Comparison of ENCODE assay signal across 25 cellular contexts in the genomic region with DNA sequence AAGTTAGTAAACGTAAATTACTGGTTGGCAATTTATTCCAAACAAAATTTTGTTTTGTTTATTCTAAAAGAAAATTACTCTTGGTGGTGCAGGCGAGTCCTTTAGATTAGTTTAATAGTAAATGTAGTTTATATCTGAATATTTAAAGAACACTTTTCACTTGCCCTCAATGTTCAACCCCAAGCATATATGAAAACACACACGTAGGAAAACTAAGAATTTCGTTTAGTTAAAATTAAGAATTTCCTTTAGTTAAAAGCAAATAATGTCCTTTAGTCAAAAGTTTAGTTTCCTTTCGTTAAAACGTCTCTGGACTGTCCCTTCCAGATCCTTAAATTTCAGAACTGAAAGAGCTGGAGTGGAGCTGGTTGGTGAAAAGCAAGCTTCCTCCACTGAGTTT. TPM values are rescaled to one million over a fixed set of nuclear protein-coding genes. Genes with fewer than 3 reads are reported as not detected.
DNase-seq lines count a peak whose midpoint lies in the region; ATAC-seq lines count a peak whose summit lies in the region.
"Had no signal": no experiment of that assay in that cellular context is flagged by ENCODE, and none has a peak within 500 bp of the region (broad histone marks: within the 10 kb centered on the region; RNA-seq: fewer than 3 reads in every experiment).

No MANE protein-coding gene starts in this region.

- no peak for ATAC-seq in stimulated activated naive CD8-positive, alpha-beta T cell treated with anti-CD3 and anti-CD28 coated beads, Interleukin-15, Interleukin-2, amounts not matched to agents 100 U/mL and 50 U/mL, for 24 hours
- no peak for ATAC-seq in activated naive CD8-positive, alpha-beta T cell treated with anti-CD3 and anti-CD28 coated beads, Interleukin-2, amount 10 ng/mL, durations not matched to agents 7 days and 5 days (ENCODE audit: low read depth)
- no peak for ATAC-seq in GM21723 (IDR thresholded peaks at IDR 0.05; ENCODE audit: unreplicated experiment)
- ATAC-seq: HepG2, Panc1 had no signal

- peaks cover 84% of the 10 kb centered on the region for H3K4me1 Mint-ChIP-seq in T-helper 2 cell treated with Interferon-gamma antibody and Interleukin-4, amounts not matched to agents 5 μg/mL and 100 μg/mL, for 36 hours (ENCODE audit: low read depth)
- peaks cover 91% of the 10 kb centered on the region for H3K4me1 Mint-ChIP-seq in stimulated activated naive CD8-positive, alpha-beta T cell treated with anti-CD3 and anti-CD28 coated beads, Interleukin-15, Interleukin-2, amounts not matched to agents 100 ng/mL and 50 ng/mL, for 24 hours (ENCODE audit: low read depth)
- peaks cover 79% of the 10 kb centered on the region for H3K4me1 Mint-ChIP-seq in activated naive CD8-positive, alpha-beta T cell treated with anti-CD3 and anti-CD28 coated beads, Interleukin-2, amount 10 ng/mL, durations not matched to agents 7 days and 5 days

- H3K4me3 Mint-ChIP-seq in T-helper 2 cell treated with Interferon-gamma antibody and Interleukin-4, amounts not matched to agents 5 μg/mL and 100 μg/mL, for 36 hours: peak overlapping the region; percentile 38
- H3K4me3 Mint-ChIP-seq in stimulated activated naive CD8-positive, alpha-beta T cell treated with anti-CD3 and anti-CD28 coated beads, Interleukin-15, Interleukin-2, amounts not matched to agents 100 ng/mL and 50 ng/mL, for 24 hours: no peak overlapping the region
- peak overlapping the region; percentile 57 for H3K4me3 Mint-ChIP-seq in activated naive CD8-positive, alpha-beta T cell treated with anti-CD3 and anti-CD28 coated beads, Interleukin-2, amount 10 ng/mL, durations not matched to agents 7 days and 5 days
- H3K4me3 Mint-ChIP-seq: neural crest cell, type B pancreatic cell had no signal

- POLR2A ChIA-PET in activated naive CD8-positive, alpha-beta T cell treated with anti-CD3 and anti-CD28 coated beads, Interleukin-2, amount 10 ng/mL, durations not matched to agents 7 days and 5 days (lab: Charles Lee): interaction anchor here (2.3 to 16.9 kb wide), 2 partner anchors 17 to 24 kb away, joined by 7 to 299 read pairs; a partner anchor contains a TSS

- H3K9me3 Mint-ChIP-seq in T-helper 2 cell treated with Interferon-gamma antibody and Interleukin-4, amounts not matched to agents 5 μg/mL and 100 μg/mL, for 36 hours: peaks cover 4% of the 10 kb centered on the region
- peaks cover 4% of the 10 kb centered on the region for H3K9me3 Mint-ChIP-seq in stimulated activated naive CD8-positive, alpha-beta T cell treated with anti-CD3 and anti-CD28 coated beads, Interleukin-15, Interleukin-2, amounts not matched to agents 100 ng/mL and 50 ng/mL, for 24 hours
- peaks cover 1% of the 10 kb centered on the region for H3K9me3 Mint-ChIP-seq in activated naive CD8-positive, alpha-beta T cell treated with anti-CD3 and anti-CD28 coated beads, Interleukin-2, amount 10 ng/mL, durations not matched to agents 7 days and 5 days
- H3K9me3 Mint-ChIP-seq: type B pancreatic cell had no signal

- peak overlapping the region; percentile 87 for H3K27ac Mint-ChIP-seq in T-helper 2 cell treated with Interferon-gamma antibody and Interleukin-4, amounts not matched to agents 5 μg/mL and 100 μg/mL, for 36 hours
- peak overlapping the region; percentile 100 for H3K27ac Mint-ChIP-seq in stimulated activated naive CD8-positive, alpha-beta T cell treated with anti-CD3 and anti-CD28 coated beads, Interleukin-15, Interleukin-2, amounts not matched to agents 100 ng/mL and 50 ng/mL, for 24 hours
- peak overlapping the region; percentile 82 for H3K27ac Mint-ChIP-seq in activated naive CD8-positive, alpha-beta T cell treated with anti-CD3 and anti-CD28 coated beads, Interleukin-2, amount 10 ng/mL, durations not matched to agents 7 days and 5 days
- H3K27ac Mint-ChIP-seq: type B pancreatic cell had no signal

- DNase-seq in T-helper 2 cell treated with Interferon-gamma antibody and Interleukin-4, amounts not matched to agents 5 μg/mL and 100 μg/mL, for 36 hours (ENCODE audit: low spot score): no peak
- DNase-seq in T-helper 2 cell (no peak), NCI-H1105 treated with DMSO at 0.1 percent for 48 hours (lab: John Stamatoyannopoulos, UW) (no peak), NCI-H2081 (lab: John Stamatoyannopoulos, UW) (no peak)
- no peak for DNase-seq in stimulated activated naive CD8-positive, alpha-beta T cell treated with anti-CD3 and anti-CD28 coated beads, Interleukin-15, Interleukin-2, amounts not matched to agents 100 U/mL and 50 U/mL, for 24 hours
- no peak for DNase-seq in activated naive CD8-positive, alpha-beta T cell treated with anti-CD3 and anti-CD28 coated beads, Interleukin-2, amount 10 ng/mL, durations not matched to agents 7 days and 5 days
- DNase-seq: 8988T; DMS79 treated with DMSO at 0.1 percent for 48 hours; effector CD8-positive, alpha-beta T cell; GF-D8; Karpas-422; mammary epithelial cell; NCI-H1436; NCI-H748 treated with DMSO at 0.1 percent for 48 hours; ovary; Right ventricle myocardium superior; stimulated activated CD4-positive, alpha-beta T cell treated with anti-CD3 and anti-CD28 coated beads, Interleukin-15, amount 100 ng/mL, for 24 hours; stimulated activated CD4-positive, alpha-beta T cell treated with anti-CD3 and anti-CD28 coated beads, Interleukin-4, amount 100 ng/mL, for 4 hours; WERI-Rb-1 had no signal

- H3K27me3 Mint-ChIP-seq in T-helper 2 cell treated with Interferon-gamma antibody and Interleukin-4, amounts not matched to agents 5 μg/mL and 100 μg/mL, for 36 hours (ENCODE audit: low read depth): no peaks in the 10 kb centered on the region
- H3K27me3 Mint-ChIP-seq in stimulated activated naive CD8-positive, alpha-beta T cell treated with anti-CD3 and anti-CD28 coated beads, Interleukin-15, Interleukin-2, amounts not matched to agents 100 ng/mL and 50 ng/mL, for 24 hours: no peaks in the 10 kb centered on the region
- H3K27me3 Mint-ChIP-seq in activated naive CD8-positive, alpha-beta T cell treated with anti-CD3 and anti-CD28 coated beads, Interleukin-2, amount 10 ng/mL, durations not matched to agents 7 days and 5 days: no peaks in the 10 kb centered on the region

- peaks cover 16% of the 10 kb centered on the region for H3K36me3 Mint-ChIP-seq in T-helper 2 cell treated with Interferon-gamma antibody and Interleukin-4, amounts not matched to agents 5 μg/mL and 100 μg/mL, for 36 hours (ENCODE audit: low read depth)
- peaks cover 28% of the 10 kb centered on the region for H3K36me3 Mint-ChIP-seq in stimulated activated naive CD8-positive, alpha-beta T cell treated with anti-CD3 and anti-CD28 coated beads, Interleukin-15, Interleukin-2, amounts not matched to agents 100 ng/mL and 50 ng/mL, for 24 hours (ENCODE audit: low read depth)
- H3K36me3 Mint-ChIP-seq in activated naive CD8-positive, alpha-beta T cell treated with anti-CD3 and anti-CD28 coated beads, Interleukin-2, amount 10 ng/mL, durations not matched to agents 7 days and 5 days: peaks cover 13% of the 10 kb centered on the region
- H3K36me3 Mint-ChIP-seq: type B pancreatic cell had no signal

RNA-seq across cellular contexts. Expression of a gene that starts 19.1 kb away (rescaled TPM):
- 100 to 1,000 TPM; 233 to 238 TPM for total RNA-seq in activated naive CD8-positive, alpha-beta T cell treated with anti-CD3 and anti-CD28 coated beads, Interleukin-2, amount 10 ng/mL, durations not matched to agents 7 days and 5 days
- total RNA-seq: HepG2, mammary epithelial cell had no signal
